ENCODE assay signal across 21 cellular contexts in the genomic region with DNA sequence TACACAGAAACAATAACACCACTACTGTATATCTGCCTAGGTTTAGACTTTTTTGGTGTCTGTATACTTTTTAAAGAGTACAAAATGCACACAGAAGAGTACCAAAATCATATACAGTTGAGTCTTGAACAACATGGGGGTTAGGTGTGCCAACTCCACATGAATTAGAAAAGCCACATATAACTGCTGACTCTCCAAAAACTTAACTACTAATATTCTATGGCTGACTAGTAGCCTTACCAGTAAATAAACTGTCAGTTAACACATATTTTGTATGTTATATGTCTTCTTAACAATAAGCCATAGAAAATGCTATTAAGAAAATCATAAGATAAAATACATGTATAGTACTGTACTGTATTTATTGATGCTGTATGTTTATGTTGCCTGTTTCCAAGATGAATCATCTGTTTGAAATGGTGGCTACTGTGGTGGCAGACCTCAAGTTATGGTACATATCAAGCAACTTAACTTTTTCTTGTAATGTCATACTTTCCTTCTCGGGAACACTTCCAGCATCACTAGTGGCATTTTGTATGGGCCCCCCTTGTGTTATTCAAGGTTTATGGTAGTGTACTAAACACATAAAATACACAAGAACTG.
DNase-seq lines count a peak whose midpoint lies in the region; ATAC-seq and TF ChIP-seq lines count a peak whose summit lies in the region.
"Had no signal": no experiment of that assay in that cellular context is flagged by ENCODE, and none has a peak within 500 bp of the region (broad histone marks: within the 10 kb centered on the region; RNA-seq: fewer than 3 reads in every experiment).

No MANE protein-coding gene starts in this region.

- H3K9me1 ChIP-seq in IMR-90 (ENCODE audit: insufficient read depth, low read length), result 0 out of 2 replicates have a peak, but pooled peaks cover 2% of the 10 kb centered on the region

- ATAC-seq in IMR-90 (ENCODE audit: low read depth), result peak; percentile 89
- ATAC-seq: T-helper 17 cell had no signal

- H3K18ac ChIP-seq in IMR-90 (ENCODE audit: low read depth, low read length), result no peak overlapping the region

- dilution Hi-C loops in IMR-90 (cut with HindIII; ENCODE audit: low sequenced_read_pairs, unreplicated experiment), result no loop called here

- no peaks in the 10 kb centered on the region for H3K27me3 ChIP-seq in IMR-90 (ENCODE audit: control insufficient read depth, insufficient read depth, low read length)
- no peaks in the 10 kb centered on the region for H3K27me3 ChIP-seq in brain microvascular endothelial cell (replicated peaks)
- H3K27me3 ChIP-seq: MG63, spleen had no signal

- TF ChIP-seq RAD21 in IMR-90 (IDR thresholded peaks at IDR 0.05; ENCODE audit: low read length), result no peak

- H4K8ac ChIP-seq in IMR-90 (ENCODE audit: low read depth in 2 of 2, low read length in 2 of 2), result no peak overlapping the region

- H3K4me1 ChIP-seq in IMR-90 (ENCODE audit: control insufficient read depth, insufficient read depth, low read length), result peaks cover 4% of the 10 kb centered on the region; the same call in 1 of the 2 replicates
- H3K4me1 ChIP-seq: spleen had no signal

- no peak for TF ChIP-seq POLR2A in IMR-90 (IDR thresholded peaks at IDR 0.05; ENCODE audit: low read depth, low read length)

- H3K14ac ChIP-seq in IMR-90 (replicated peaks; ENCODE audit: low read depth, low read length), result no peak overlapping the region

- intact Hi-C loops in IMR-90 (cut with micrococcal nuclease), result no loop called here

- no peak overlapping the region; the same call in 1 of the 2 replicates for H3K4me2 ChIP-seq in IMR-90 (ENCODE audit: low read depth, low read length)

- no TSS peak for BruUV-seq in IMR-90 (replicated peaks; lab: Mats Ljungman, UMichigan)

- H3K36me3 ChIP-seq in IMR-90 (ENCODE audit: control insufficient read depth, insufficient read depth, low read length), result no peaks in the 10 kb centered on the region; the same call in 1 of the 2 replicates
- no peaks in the 10 kb centered on the region for H3K36me3 ChIP-seq in brain microvascular endothelial cell (replicated peaks)

- H2BK5ac ChIP-seq in IMR-90 (ENCODE audit: low read depth, low read length, poor library complexity, severe bottlenecking), result no peak overlapping the region

- H4K91ac ChIP-seq in IMR-90 (ENCODE audit: insufficient read depth, low read depth, low read length), result no peak overlapping the region

- CTCF ChIA-PET in IMR-90 (lab: Yijun Ruan, JAX), result no interaction called here

- H3K56ac ChIP-seq in IMR-90 (ENCODE audit: extremely low read depth, insufficient read depth, low read length), result no peak overlapping the region

- H4K20me1 ChIP-seq in IMR-90 (ENCODE audit: insufficient read depth, low read length), result peaks cover 7% of the 10 kb centered on the region; the same call in 1 of the 2 replicates

- DNase-seq in EL, result peak; percentile 37
- DNase-seq in IMR-90, result peak; percentile 72
- DNase-seq in brain microvascular endothelial cell, result peak; percentile 50
- peak; percentile 7 for DNase-seq in glomerular visceral epithelial cell (ENCODE audit: extremely low spot score)
- no peak for DNase-seq in inferior parietal cortex (ENCODE audit: extremely low spot score)
- DNase-seq in activated CD4-positive, alpha-beta T cell treated with anti-CD3 and anti-CD28 coated beads, Interleukin-2, amount 50 U/mL, for 48 hours, result no peak
- DNase-seq in iPS-NIHi7 (ENCODE audit: extremely low spot score), result no peak
- DNase-seq in DMS79 treated with DMSO at 0.1 percent for 48 hours (lab: John Stamatoyannopoulos, UW), result no peak
- DNase-seq: activated CD4-positive, alpha-beta T cell treated with anti-CD3 and anti-CD28 coated beads, Interleukin-2, amount 10 ng/mL, durations not matched to agents 7 days and 5 days; amniotic stem cell; DMS53; erythroblast; MG63; NCI-H1417 treated with DMSO at 0.1 percent for 48 hours; NCI-H510A; NK-92 treated with Interleukin-12 subunit alpha and Interleukin-12 subunit beta, amount 100 ng/mL, for 24 hours; nucleus accumbens; retina; spleen; stimulated activated CD4-positive, alpha-beta T cell treated with anti-CD3 and anti-CD28 coated beads, Interleukin-4, amount 100 ng/mL, for 24 hours; T-helper 17 cell had no signal

- H3K4me3 ChIP-seq in IMR-90 (ENCODE audit: insufficient read depth, low read depth, low read length), result no peak overlapping the region
- no peak overlapping the region for H3K4me3 ChIP-seq in brain microvascular endothelial cell (ENCODE audit: low read depth, low read length)
- H3K4me3 ChIP-seq: MG63, spleen had no signal

- H2AFZ ChIP-seq in IMR-90 (replicated peaks; ENCODE audit: low read length, poor library complexity), result no peak overlapping the region

- no peak for TF ChIP-seq CTCF in IMR-90 (conservative IDR thresholded peaks at IDR 0.05; ENCODE audit: low read depth, low read length)
- TF ChIP-seq CTCF in brain microvascular endothelial cell (IDR thresholded peaks at IDR 0.05; ENCODE audit: low read depth, low read length, missing control alignments), result no peak

- in situ Hi-C loops in IMR-90 (cut with MboI; ENCODE audit: low sequenced_read_pairs) (no loop called here), brain microvascular endothelial cell (cut with HindIII; ENCODE audit: low pct_ligation_motif_present, low sequenced_read_pairs) (no loop called here)

- H3K23ac ChIP-seq in IMR-90 (ENCODE audit: low read depth, low read length), result no peak overlapping the region

- H3K4ac ChIP-seq in IMR-90 (ENCODE audit: low read depth, low read length), result no peak overlapping the region

- H4K5ac ChIP-seq in IMR-90 (ENCODE audit: low read depth, low read length), result no peak overlapping the region

- no CpG with 5 or more reads among the region's 1 CpG for whole genome bisulfite sequencing in IMR-90 (ENCODE audit: extremely low coverage in 2 of 2, insufficient read length in 1 of 2), 2 experiments

- POLR2A ChIA-PET in IMR-90 (lab: Charles Lee; ENCODE audit: unreplicated experiment), result no interaction called here

- no peak overlapping the region for H2AK9ac ChIP-seq in IMR-90 (replicated peaks; ENCODE audit: low read depth, low read length, poor library complexity)

- H2BK120ac ChIP-seq in IMR-90 (ENCODE audit: low read depth, low read length), result no peak overlapping the region

- H2BK15ac ChIP-seq in IMR-90 (ENCODE audit: low read depth, low read length), result no peak overlapping the region

- peaks cover 8 to 24% of the 10 kb centered on the region in 2 experiments; a peak in 3 of 4 replicates for H3K79me1 ChIP-seq in IMR-90 (ENCODE audit: low read depth in 1 of 2, low read length in 2 of 2)

- H3K27ac ChIP-seq in IMR-90 (ENCODE audit: insufficient read depth, low read length), result no peak overlapping the region
- H3K27ac ChIP-seq in brain microvascular endothelial cell, result no peak overlapping the region
- H3K27ac ChIP-seq: spleen had no signal

- H2AK5ac ChIP-seq in IMR-90 (ENCODE audit: low read depth, low read length), result no peak overlapping the region

- no peaks in the 10 kb centered on the region for H3K9me3 ChIP-seq in IMR-90 (ENCODE audit: control insufficient read depth, insufficient read depth, low read length)
- H3K9me3 ChIP-seq: MG63 had no signal

- no peak overlapping the region for H3K9ac ChIP-seq in IMR-90 (ENCODE audit: low read depth, low read length)

- H2BK20ac ChIP-seq in IMR-90 (ENCODE audit: low read depth, low read length), result no peak overlapping the region

TF ChIP-seq in IMR-90, 13 proteins besides CTCF, POLR2A, EP300 and RAD21:
- TF ChIP-seq CHD1 (IDR thresholded peaks at IDR 0.05; ENCODE audit: low read depth, low read length) (no peak), SMC3 (IDR thresholded peaks at IDR 0.05; ENCODE audit: low read depth, low read length) (no peak), MAFK (IDR thresholded peaks at IDR 0.05; ENCODE audit: low read depth, low read length) (0 out of 2 replicates have a peak, but pooled peaks have one; percentile 21), MAZ (IDR thresholded peaks at IDR 0.05; ENCODE audit: borderline replicate concordance, low read depth, low read length) (no peak), NFE2L2 (IDR thresholded peaks at IDR 0.05; ENCODE audit: low read depth, low read length) (no peak)
- TF ChIP-seq, protein P1, sequence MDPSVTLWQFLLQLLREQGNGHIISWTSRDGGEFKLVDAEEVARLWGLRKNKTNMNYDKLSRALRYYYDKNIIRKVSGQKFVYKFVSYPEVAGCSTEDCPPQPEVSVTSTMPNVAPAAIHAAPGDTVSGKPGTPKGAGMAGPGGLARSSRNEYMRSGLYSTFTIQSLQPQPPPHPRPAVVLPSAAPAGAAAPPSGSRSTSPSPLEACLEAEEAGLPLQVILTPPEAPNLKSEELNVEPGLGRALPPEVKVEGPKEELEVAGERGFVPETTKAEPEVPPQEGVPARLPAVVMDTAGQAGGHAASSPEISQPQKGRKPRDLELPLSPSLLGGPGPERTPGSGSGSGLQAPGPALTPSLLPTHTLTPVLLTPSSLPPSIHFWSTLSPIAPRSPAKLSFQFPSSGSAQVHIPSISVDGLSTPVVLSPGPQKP (IDR thresholded peaks at IDR 0.05; ENCODE audit: borderline replicate concordance, low read depth, low read length), result no peak
TF ChIP-seq in IMR-90: peak in this region for 1.

Comparison
In these comparisons a context has a peak if more than half of its experiments do, and no peak if none do; other contexts are left out.
1. DNase-seq: peak in EL (single experiment), IMR-90 (single experiment), brain microvascular endothelial cell (single experiment) and glomerular visceral epithelial cell (single experiment); none in inferior parietal cortex (single experiment), activated CD4-positive, alpha-beta T cell treated with anti-CD3 and anti-CD28 coated beads, Interleukin-2, amount 50 U/mL, for 48 hours (0 of 2), iPS-NIHi7 (single experiment) and DMS79 treated with DMSO at 0.1 percent for 48 hours (single experiment).